In the genomic region with DNA sequence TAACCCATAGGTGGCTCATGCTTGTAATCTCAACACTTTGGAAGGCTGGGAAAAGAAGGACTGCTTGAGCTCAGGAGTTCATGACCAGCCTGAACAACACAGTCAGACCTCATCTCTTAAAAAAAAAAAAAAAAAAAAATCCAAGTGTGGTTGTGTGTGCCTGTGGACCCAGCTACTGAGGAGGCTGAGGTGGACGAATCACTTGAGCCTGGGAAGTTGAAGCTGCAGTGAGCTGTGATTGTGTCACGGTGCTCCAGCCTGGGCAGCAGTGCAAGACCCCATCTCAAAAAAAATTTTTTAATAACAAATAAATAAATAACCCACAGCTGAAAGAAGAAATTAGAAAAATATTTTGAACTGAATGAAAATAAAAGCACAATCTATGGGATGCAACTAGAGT, we compare ENCODE assay signal across 23 cellular contexts. TPM values are rescaled to one million over a fixed set of nuclear protein-coding genes. Genes with fewer than 3 reads are reported as not detected.
A peak's percentile ranks its signal among the peaks of the same experiment; 100 is the strongest.
DNase-seq lines count a peak whose midpoint lies in the region; ATAC-seq, FAIRE-seq and TF ChIP-seq lines count a peak whose summit lies in the region.
"Had no signal": no experiment of that assay in that cellular context is flagged by ENCODE, and none has a peak within 500 bp of the region (broad histone marks: within the 10 kb centered on the region; RNA-seq: fewer than 3 reads in every experiment).

No MANE protein-coding gene starts in this region.

- no peak overlapping the region for H2BK120ac ChIP-seq in H1 (replicated peaks; ENCODE audit: low read depth, low read length)

- H3K9me3 Mint-ChIP-seq in GM23338 = peaks cover 11% of the 10 kb centered on the region

- H3K36me3 Mint-ChIP-seq in GM23338 (ENCODE audit: low read depth) = peaks cover 31% of the 10 kb centered on the region

- ATAC-seq in GM23338 (no peak), GM18873 (IDR thresholded peaks at IDR 0.05; ENCODE audit: low FRiP score, unreplicated experiment) (no peak), lower lobe of right lung (no peak)
- ATAC-seq: HCT116 had no signal

- POLR2A ChIA-PET in H1 (lab: Charles Lee; ENCODE audit: partially characterized antibody) = interaction anchor here (1.8 kb wide), 1 partner anchor 14 kb away, joined by 6 read pairs; a partner anchor contains a TSS

- H3K36me3 ChIP-seq in GM23338 (ENCODE audit: insufficient read depth) (peaks cover 6% of the 10 kb centered on the region), H1 (ENCODE audit: control insufficient read depth in 2 of 4, insufficient read depth in 4 of 4, low read length in 3 of 4) (peaks cover 0 to 12% (median 4%) of the 10 kb centered on the region in 4 experiments; a peak in 6 of 8 replicates), lower lobe of right lung (peaks cover 13% of the 10 kb centered on the region)

- no peak overlapping the region for H3K14ac ChIP-seq in H1 (ENCODE audit: insufficient read length)

- no peaks in the 10 kb centered on the region for H3K4me1 ChIP-seq in GM23338 (ENCODE audit: insufficient read depth)
- no peaks in the 10 kb centered on the region for H3K4me1 ChIP-seq in H1 (replicated peaks in 1 of 4; ENCODE audit: control insufficient read depth in 3 of 4, insufficient read depth in 4 of 4, low read length in 3 of 4)
- no peaks in the 10 kb centered on the region for H3K4me1 ChIP-seq in lower lobe of right lung
- H3K4me1 ChIP-seq: Caco-2 had no signal

- CTCF ChIA-PET in H1 (lab: Charles Lee; ENCODE audit: partially characterized antibody) = interaction anchor here (0.8 to 2.2 kb wide), 4 partner anchors 9 to 323 kb away, joined by 3 to 9 read pairs (median 6); a partner anchor contains a TSS

- no peak for TF ChIP-seq POLR2A in H1 (IDR thresholded peaks at IDR 0.05; ENCODE audit: control extremely low read depth in 1 of 2, low read depth in 2 of 2, low read length in 2 of 2)

- H4K20me1 ChIP-seq in GM23338 (replicated peaks; ENCODE audit: insufficient read depth) (0 out of 2 replicates have a peak, but pooled peaks cover 3% of the 10 kb centered on the region), H1 (replicated peaks in 1 of 2; ENCODE audit: control insufficient read depth in 1 of 2, insufficient read depth in 2 of 2, low read length in 2 of 2) (no peaks in the 10 kb centered on the region)

- H3K27ac ChIP-seq in GM23338 (ENCODE audit: low read depth) = no peak overlapping the region
- H3K27ac ChIP-seq in H1 (ENCODE audit: low read depth, low read length) = no peak overlapping the region
- H3K27ac ChIP-seq in lower lobe of right lung = no peak overlapping the region
- H3K27ac ChIP-seq: C4-2B, HL-60 had no signal

- no peak overlapping the region for H3K56ac ChIP-seq in H1 (replicated peaks; ENCODE audit: insufficient read length, low read depth, low read length)

- no peak overlapping the region for H2BK5ac ChIP-seq in H1 (ENCODE audit: low read depth, low read length)

- no peak overlapping the region for H3K27ac Mint-ChIP-seq in GM23338
- H3K27ac Mint-ChIP-seq: CD4-positive, alpha-beta T cell had no signal

- TF ChIP-seq CTCF in GM23338 (conservative IDR thresholded peaks at IDR 0.05; ENCODE audit: low read depth in 2 of 2) = no peak
- no peak for TF ChIP-seq CTCF in H1 (IDR thresholded peaks at IDR 0.05; ENCODE audit: control extremely low read depth in 1 of 3, insufficient read depth in 1 of 3, low read depth in 1 of 3, low read length in 3 of 3)
- no peak for TF ChIP-seq CTCF in lower lobe of right lung (IDR thresholded peaks at IDR 0.05)

- no peaks in the 10 kb centered on the region for H3K4me1 Mint-ChIP-seq in GM23338

- no peak overlapping the region for H4K5ac ChIP-seq in H1 (ENCODE audit: insufficient read length, low read depth, low read length)

- H2BK15ac ChIP-seq in H1 (ENCODE audit: low read length) = no peak overlapping the region

- 95% methylated on average over 2 of the region's 2 CpGs; no CpG with 5 or more reads in 1 of the 2 experiments for WGBS in H1 (ENCODE audit: extremely low coverage in 1 of 2, insufficient coverage in 1 of 2, insufficient read length in 1 of 2, insufficient replicate concordance in 2 of 2, low coverage in 1 of 2, low lambda C conversion rate in 2 of 2, missing lambda C conversion rate in 1 of 2), 2 experiments

- no peak overlapping the region for H4K8ac ChIP-seq in H1 (ENCODE audit: extremely low read depth, insufficient read depth, low read length)

- no peak for TF ChIP-seq RAD21 in H1 (IDR thresholded peaks at IDR 0.05 in 1 of 2, conservative IDR thresholded peaks at IDR 0.05 in 1 of 2; ENCODE audit: low read depth in 2 of 2, low read length in 2 of 2)

- no peak overlapping the region for H2BK12ac ChIP-seq in H1 (ENCODE audit: low read depth, low read length)

- no peak overlapping the region for H2AK5ac ChIP-seq in H1 (ENCODE audit: low read depth, low read length)

- no peaks in the 10 kb centered on the region for H3K79me1 ChIP-seq in H1 (ENCODE audit: low read depth, low read length)

- H3K23ac ChIP-seq in H1 (ENCODE audit: insufficient read length) = no peak overlapping the region

- no peak for FAIRE-seq in H1 (lab: Jason Lieb, UNC)
- FAIRE-seq: A204.1, D721Med, GM12892, GM18507, HTR-8/SVneo had no signal

- H2BK20ac ChIP-seq in H1 (ENCODE audit: low read length) = no peak overlapping the region

- peak; percentile 9 for DNase-seq in GM23338 (ENCODE audit: low spot score)
- DNase-seq in HT1080 (ENCODE audit: low read depth) = peak; percentile 23
- DNase-seq in H1 (ENCODE audit: low read depth in 1 of 2, low spot score in 2 of 2) = no peak
- DNase-seq in lower lobe of right lung = no peak
- DNase-seq in AG20443 (ENCODE audit: low spot score) = no peak
- DNase-seq: ACHN; AML-193; Caco-2; CD4-positive, alpha-beta T cell; GDM1; H7; Kasumi-1; KG1 had no signal

- H3K4me3 ChIP-seq in GM23338 (no peak overlapping the region), H1 (ENCODE audit: extremely low read depth in 1 of 4, insufficient read depth in 2 of 4, low read depth in 3 of 4, low read length in 4 of 4) (no peak overlapping the region), lower lobe of right lung (no peak overlapping the region)

- H3K79me2 ChIP-seq in GM23338 (replicated peaks; ENCODE audit: insufficient read depth) = peaks cover 51% of the 10 kb centered on the region
- H3K79me2 ChIP-seq in H1 (ENCODE audit: control insufficient read depth in 1 of 2, insufficient read depth in 2 of 2, low read length in 2 of 2) = peaks cover 0 to 42% of the 10 kb centered on the region in 2 experiments; a peak in 2 of 4 replicates

- no peak overlapping the region for H3K9ac ChIP-seq in H1 (replicated peaks in 1 of 4; ENCODE audit: extremely low read depth in 1 of 4, low read depth in 3 of 4, low read length in 3 of 4)

- H3K4me2 ChIP-seq in GM23338 = no peak overlapping the region
- H3K4me2 ChIP-seq in H1 (ENCODE audit: insufficient read depth in 1 of 2, low read depth in 2 of 2, low read length in 2 of 2) = no peak overlapping the region

- H3K9me3 ChIP-seq in H1 (ENCODE audit: insufficient read depth in 2 of 2, low read depth in 1 of 2, low read length in 1 of 2) = peaks cover 5 to 8% of the 10 kb centered on the region in 2 experiments; a peak in 3 of 4 replicates
- H3K9me3 ChIP-seq in lower lobe of right lung = peaks cover 3% of the 10 kb centered on the region
- H3K9me3 ChIP-seq: Caco-2 had no signal

- H3K27me3 ChIP-seq in GM23338 (ENCODE audit: insufficient read depth) (no peaks in the 10 kb centered on the region), H1 (replicated peaks in 1 of 4; ENCODE audit: control insufficient read depth in 3 of 4, extremely low read depth in 1 of 4, insufficient read depth in 3 of 4, low read length in 3 of 4) (no peaks in the 10 kb centered on the region), lower lobe of right lung (ENCODE audit: low read depth) (no peaks in the 10 kb centered on the region)

- no peaks in the 10 kb centered on the region for H3K27me3 Mint-ChIP-seq in GM23338 (ENCODE audit: insufficient read depth, low read depth, poor library complexity)
- H3K27me3 Mint-ChIP-seq: CD4-positive, alpha-beta T cell; IgD-negative memory B cell had no signal

- no peaks in the 10 kb centered on the region for H3F3A ChIP-seq in GM23338 (replicated peaks; ENCODE audit: low read depth)

- no peak overlapping the region for H3K18ac ChIP-seq in H1 (ENCODE audit: extremely low read depth, low read length)

- no peak for TF ChIP-seq EP300 in H1 (IDR thresholded peaks at IDR 0.05; ENCODE audit: borderline replicate concordance in 1 of 2, low read depth in 2 of 2, low read length in 2 of 2)

- H3K9me2 ChIP-seq in GM23338 (ENCODE audit: insufficient read depth) = no peaks in the 10 kb centered on the region

- H3K4me3 Mint-ChIP-seq in GM23338 = no peak overlapping the region
- H3K4me3 Mint-ChIP-seq: CD4-positive, alpha-beta T cell; IgD-negative memory B cell had no signal

- H3K4ac ChIP-seq in H1 (replicated peaks; ENCODE audit: insufficient read length, low read depth, low read length) = no peak overlapping the region

- H3K23me2 ChIP-seq in H1 (ENCODE audit: low read depth, low read length) = no peaks in the 10 kb centered on the region

- H4K91ac ChIP-seq in H1 (replicated peaks; ENCODE audit: insufficient read length, low read length) = no peak overlapping the region

- intact Hi-C loops in lower lobe of right lung (cut with DNase I) = no loop called here

- no peak overlapping the region for H2AFZ ChIP-seq in GM23338
- no peak overlapping the region for H2AFZ ChIP-seq in H1 (ENCODE audit: low read length)

RNA-seq across cellular contexts. Expression of a gene that starts 13.8 kb away (rescaled TPM):
- total RNA-seq in GM23338 (2014; rRNA removed; shearing (Covaris generic)) = 21.8 and 34.0 TPM in 2 replicates
- 10.9 and 12.3 TPM in 2 replicates for polyA plus RNA-seq in GM23338 (2016; fragmentation: Nextera tagmentation; extraction: Ambion mirVana)
- 24.0 and 31.0 TPM in 2 replicates for total RNA-seq in HT1080 (2014; rRNA removed; shearing (Covaris generic))
- polyA plus RNA-seq in HT1080 (2015; cell fraction: cytosol; rRNA removed) = 25.8 and 27.9 TPM in 2 replicates
- polyA plus RNA-seq in HT1080 (2015; cell fraction: nucleus; rRNA removed) = 34.0 and 36.6 TPM in 2 replicates
- total RNA-seq in H1 (2021; fragmentation: NEBNext Ultra II Directional; extraction: Animal tissue kit (Norgen Biotek cat#: 25700)) = 22.4 and 24.3 TPM in 2 replicates
- polyA plus RNA-seq in H1 (2011; rRNA removed) = 8.9 and 15.2 TPM in 2 replicates
- polyA plus RNA-seq in H1 (2011; cell fraction: cytosol; rRNA removed) = 14.4 TPM
- 13.6 TPM for polyA plus RNA-seq in H1 (2011; cell fraction: nucleus; rRNA removed)
- 11.2 to 16.8 TPM (median 15.6 TPM) in 4 replicates for polyA plus RNA-seq in H1 (2012, experiment 1 of 2)
- 0.94 TPM for polyA plus RNA-seq in H1 (2012, experiment 2 of 2)
- 12.0 TPM for polyA plus RNA-seq in H1 (2013, experiment 1 of 2)
- 12.1 TPM for polyA plus RNA-seq in H1 (2013, experiment 2 of 2)
- polyA minus RNA-seq in H1 (2011; rRNA and poly(A)+ RNA removed) = 68.0 and 80.9 TPM in 2 replicates
- 14.3 TPM for polyA minus RNA-seq in H1 (2011; cell fraction: cytosol; rRNA and poly(A)+ RNA removed)
- polyA minus RNA-seq in H1 (2011; cell fraction: nucleus; rRNA and poly(A)+ RNA removed) = 49.4 TPM
- 17.1 TPM for total RNA-seq in lower lobe of right lung

RNA-seq across cellular contexts. Expression of a gene that starts 14.0 kb away (rescaled TPM):
- 47.7 and 58.8 TPM in 2 replicates for total RNA-seq in GM23338 (2014; rRNA removed; shearing (Covaris generic))
- polyA plus RNA-seq in GM23338 (2016; fragmentation: Nextera tagmentation; extraction: Ambion mirVana) = 19.5 and 26.5 TPM in 2 replicates
- 55.8 and 66.3 TPM in 2 replicates for total RNA-seq in HT1080 (2014; rRNA removed; shearing (Covaris generic))
- polyA plus RNA-seq in HT1080 (2015; cell fraction: cytosol; rRNA removed) = 20.3 and 30.9 TPM in 2 replicates
- polyA plus RNA-seq in HT1080 (2015; cell fraction: nucleus; rRNA removed) = 55.0 and 60.0 TPM in 2 replicates
- total RNA-seq in H1 (2021; fragmentation: NEBNext Ultra II Directional; extraction: Animal tissue kit (Norgen Biotek cat#: 25700)) = 46.9 and 48.7 TPM in 2 replicates
- polyA plus RNA-seq in H1 (2011; rRNA removed) = 31.0 and 36.0 TPM in 2 replicates
- polyA plus RNA-seq in H1 (2011; cell fraction: cytosol; rRNA removed) = 33.3 TPM
- polyA plus RNA-seq in H1 (2011; cell fraction: nucleus; rRNA removed) = 40.3 TPM
- 39.7 to 62.7 TPM (median 47.9 TPM) in 4 replicates for polyA plus RNA-seq in H1 (2012, experiment 1 of 2)
- polyA plus RNA-seq in H1 (2012, experiment 2 of 2) = 5.7 TPM
- 47.7 TPM for polyA plus RNA-seq in H1 (2013, experiment 1 of 2)
- 49.6 TPM for polyA plus RNA-seq in H1 (2013, experiment 2 of 2)
- 116 and 130 TPM in 2 replicates for polyA minus RNA-seq in H1 (2011; rRNA and poly(A)+ RNA removed)
- polyA minus RNA-seq in H1 (2011; cell fraction: cytosol; rRNA and poly(A)+ RNA removed) = 34.9 TPM
- polyA minus RNA-seq in H1 (2011; cell fraction: nucleus; rRNA and poly(A)+ RNA removed) = 50.5 TPM
- 3.9 TPM for total RNA-seq in lower lobe of right lung

Comparison
In these comparisons a context has a peak if more than half of its experiments do, and no peak if none do; other contexts are left out.
1. DNase-seq: peak in GM23338 (single experiment) and HT1080 (single experiment); none in H1 (0 of 2), lower lobe of right lung (single experiment) and AG20443 (single experiment).